In the genomic region with DNA sequence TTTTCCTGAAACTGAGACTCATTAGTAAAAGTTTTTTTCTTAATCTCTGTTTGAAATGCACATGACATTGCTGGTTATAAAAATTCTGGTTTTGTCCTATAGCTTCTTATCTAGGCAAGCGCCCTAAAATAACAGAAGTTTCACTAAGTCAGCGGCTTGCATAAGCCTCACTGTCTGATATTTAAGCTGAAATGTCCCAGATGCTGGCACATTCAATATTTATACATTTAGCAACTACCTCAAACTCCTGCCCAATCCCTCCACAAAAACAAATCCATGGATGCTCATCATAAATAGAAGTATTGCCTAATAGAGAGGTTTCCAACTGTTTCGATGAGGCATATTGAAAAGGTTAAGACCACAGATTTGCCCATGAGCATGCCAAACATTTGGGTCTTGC, we compare ENCODE assay signal across 16 cellular contexts.
A peak's percentile ranks its signal among the peaks of the same experiment; 100 is the strongest.
DNase-seq lines count a peak whose midpoint lies in the region; ATAC-seq, FAIRE-seq and TF ChIP-seq lines count a peak whose summit lies in the region.
"Had no signal": no experiment of that assay in that cellular context is flagged by ENCODE, and none has a peak within 500 bp of the region (broad histone marks: within the 10 kb centered on the region; RNA-seq: fewer than 3 reads in every experiment).

No MANE protein-coding gene starts in this region.

- H3K9me3 ChIP-seq in adipocyte (ENCODE audit: control insufficient read depth, low read length) = no peaks in the 10 kb centered on the region
- no peaks in the 10 kb centered on the region for H3K9me3 ChIP-seq in osteoblast (ENCODE audit: low read depth, low read length)
- H3K9me3 ChIP-seq in esophagus squamous epithelium = no peaks in the 10 kb centered on the region

- H3K4me1 ChIP-seq in adipocyte (ENCODE audit: control insufficient read depth, insufficient read depth, low read length) (peaks cover 29% of the 10 kb centered on the region), osteoblast (ENCODE audit: insufficient read depth, low read length) (peaks cover 27% of the 10 kb centered on the region), esophagus squamous epithelium (no peaks in the 10 kb centered on the region), mesendoderm (ENCODE audit: control insufficient read depth, low read depth, low read length) (no peaks in the 10 kb centered on the region)
- H3K4me1 ChIP-seq: BLaER1 treated with 17β-estradiol and CSF1 and Interleukin-3, amounts not matched to agents 10 nM and 100 nM had no signal

- H3K4me2 ChIP-seq in osteoblast (ENCODE audit: insufficient read depth, low read length) (peak overlapping the region; percentile 46), mesendoderm (ENCODE audit: low read length) (no peak overlapping the region)
- H3K4me2 ChIP-seq: BLaER1 treated with 17β-estradiol and CSF1 and Interleukin-3, amounts not matched to agents 10 nM and 100 nM had no signal

- TF ChIP-seq POLR2A in esophagus squamous epithelium (IDR thresholded peaks at IDR 0.05) = no peak
- TF ChIP-seq POLR2A in GM12891 (IDR thresholded peaks at IDR 0.05; ENCODE audit: low read depth, low read length) = no peak

- H3K18ac ChIP-seq in mesendoderm (ENCODE audit: low read length) = no peak overlapping the region

- H2BK120ac ChIP-seq in mesendoderm (ENCODE audit: low read depth, low read length) = no peak overlapping the region

- intact Hi-C loops in left ventricle myocardium superior (cut with micrococcal nuclease) = no loop called here
- intact Hi-C loops in esophagus squamous epithelium (cut with DNase I) = no loop called here

- H3K4me3 ChIP-seq in AG10803 (ENCODE audit: low read length) (no peak overlapping the region), adipocyte (ENCODE audit: low read length) (no peak overlapping the region), osteoblast (ENCODE audit: insufficient read depth, low read length) (no peak overlapping the region), esophagus squamous epithelium (no peak overlapping the region), mesendoderm (ENCODE audit: low read length) (no peak overlapping the region)
- H3K4me3 ChIP-seq: BLaER1 treated with 17β-estradiol and CSF1 and Interleukin-3, amounts not matched to agents 10 nM and 100 nM had no signal

- no peak for FAIRE-seq in GM12891 (lab: Jason Lieb, UNC)
- FAIRE-seq: H1 had no signal

- H3K4ac ChIP-seq in mesendoderm (ENCODE audit: low read depth, low read length) = no peak overlapping the region

- H2BK5ac ChIP-seq in mesendoderm (ENCODE audit: low read length) = no peak overlapping the region

- no peak overlapping the region for H4K8ac ChIP-seq in mesendoderm (ENCODE audit: low read depth, low read length)

- DNase-seq in AG10803 (ENCODE audit: low read depth) = peak; percentile 46
- DNase-seq in adipocyte (ENCODE audit: low read depth) = peak; percentile 14
- DNase-seq in fibroblast of gingiva (ENCODE audit: low read depth) = peak; percentile 2
- no peak for DNase-seq in osteoblast (ENCODE audit: insufficient read length, low spot score, missing footprints)
- DNase-seq in left ventricle myocardium superior = no peak
- no peak for DNase-seq in esophagus squamous epithelium (lab: John Stamatoyannopoulos, UW)
- DNase-seq in mesendoderm = no peak
- no peak for DNase-seq in GM12891 (ENCODE audit: insufficient read length, low spot score)
- DNase-seq: 8988T; Calu3; CD8-positive, alpha-beta T cell; DMS79 treated with DMSO at 0.1 percent for 48 hours; GF-D8; H9 had no signal

- no peaks in the 10 kb centered on the region for H3K79me1 ChIP-seq in mesendoderm (ENCODE audit: low read length)

- H2AK5ac ChIP-seq in mesendoderm (ENCODE audit: low read length) = no peak overlapping the region

- 69 to 76% methylated on average over 3 of the region's 3 CpGs for WGBS in esophagus squamous epithelium, 2 donors
- no CpG with 5 or more reads among the region's 3 CpGs for WGBS in mesendoderm (ENCODE audit: extremely low coverage, insufficient coverage, low lambda C conversion rate)

- H3K27me3 ChIP-seq in adipocyte (replicated peaks; ENCODE audit: control insufficient read depth, insufficient read depth, low read length) (no peaks in the 10 kb centered on the region), osteoblast (ENCODE audit: insufficient read depth, low read length) (peaks cover 2% of the 10 kb centered on the region), esophagus squamous epithelium (no peaks in the 10 kb centered on the region), mesendoderm (ENCODE audit: insufficient read depth, low read length, poor library complexity) (no peaks in the 10 kb centered on the region)
- H3K27me3 ChIP-seq: BLaER1 treated with 17β-estradiol and CSF1 and Interleukin-3, amounts not matched to agents 10 nM and 100 nM had no signal

- H3K23ac ChIP-seq in mesendoderm (ENCODE audit: low read length) = no peak overlapping the region

- H3K36me3 ChIP-seq in adipocyte (ENCODE audit: control insufficient read depth, insufficient read depth, low read length, severe bottlenecking) (no peaks in the 10 kb centered on the region), osteoblast (ENCODE audit: insufficient read depth, low read length) (no peaks in the 10 kb centered on the region), esophagus squamous epithelium (no peaks in the 10 kb centered on the region), mesendoderm (ENCODE audit: control insufficient read depth, insufficient read depth, low read length) (no peaks in the 10 kb centered on the region)
- H3K36me3 ChIP-seq: BLaER1 treated with 17β-estradiol and CSF1 and Interleukin-3, amounts not matched to agents 10 nM and 100 nM had no signal

- no peak overlapping the region for H2AFZ ChIP-seq in osteoblast (ENCODE audit: low read length)

- H4K20me1 ChIP-seq in osteoblast (ENCODE audit: insufficient read depth, low read length) = no peaks in the 10 kb centered on the region
- H4K20me1 ChIP-seq: BLaER1 treated with 17β-estradiol and CSF1 and Interleukin-3, amounts not matched to agents 10 nM and 100 nM had no signal

- H3K79me2 ChIP-seq in osteoblast (ENCODE audit: insufficient read depth, low read length) (no peaks in the 10 kb centered on the region), mesendoderm (ENCODE audit: control insufficient read depth, insufficient read depth, low read length) (no peaks in the 10 kb centered on the region)

- no peak overlapping the region for H3K9ac ChIP-seq in adipocyte (ENCODE audit: low read length)
- no peak overlapping the region for H3K9ac ChIP-seq in mesendoderm (ENCODE audit: low read length)
- H3K9ac ChIP-seq: BLaER1 treated with 17β-estradiol and CSF1 and Interleukin-3, amounts not matched to agents 10 nM and 100 nM had no signal

- H3K27ac ChIP-seq in osteoblast (ENCODE audit: low read depth, low read length) (peak overlapping the region; percentile 33), esophagus squamous epithelium (no peak overlapping the region), mesendoderm (ENCODE audit: low read depth, low read length) (no peak overlapping the region)
- H3K27ac ChIP-seq: BLaER1 treated with 17β-estradiol and CSF1 and Interleukin-3, amounts not matched to agents 10 nM and 100 nM had no signal

- TF ChIP-seq CTCF in AG10803 (conservative IDR thresholded peaks at IDR 0.05; ENCODE audit: low read length) (no peak), osteoblast (IDR thresholded peaks at IDR 0.05; ENCODE audit: extremely low read depth, low read depth, low read length) (no peak), esophagus squamous epithelium (IDR thresholded peaks at IDR 0.05) (no peak)

- no peak for ATAC-seq in left ventricle myocardium superior
- ATAC-seq: CD8-positive, alpha-beta T cell had no signal

- H2BK15ac ChIP-seq in mesendoderm (replicated peaks; ENCODE audit: low read depth) = no peak overlapping the region

- no peak overlapping the region for H3K56ac ChIP-seq in mesendoderm (ENCODE audit: low read length)

- no peak overlapping the region for H4K5ac ChIP-seq in mesendoderm (ENCODE audit: low read length)

TF ChIP-seq in GM12891, 5 proteins besides CTCF, POLR2A, EP300 and RAD21:
- no peak for TF ChIP-seq POU2F2 (IDR thresholded peaks at IDR 0.05; ENCODE audit: low read depth, low read length)

Comparison
In these comparisons a context has a peak if more than half of its experiments do, and no peak if none do; other contexts are left out.
1. DNase-seq: peak in AG10803 (single experiment), adipocyte (single experiment) and fibroblast of gingiva (single experiment); none in osteoblast (single experiment), left ventricle myocardium superior (single experiment), esophagus squamous epithelium (single experiment), mesendoderm (single experiment) and GM12891 (single experiment).